1 cellular context compared by ENCODE assay signal in genomic region chr13:39039033-39039432, GRCh38.
TF ChIP-seq lines count a peak whose summit lies in the region.

No MANE protein-coding gene starts in this region.

TF ChIP-seq in GM23338, 12 proteins besides CTCF, POLR2A, EP300 and RAD21 (continued from another document):
- TF ChIP-seq, protein P1, sequence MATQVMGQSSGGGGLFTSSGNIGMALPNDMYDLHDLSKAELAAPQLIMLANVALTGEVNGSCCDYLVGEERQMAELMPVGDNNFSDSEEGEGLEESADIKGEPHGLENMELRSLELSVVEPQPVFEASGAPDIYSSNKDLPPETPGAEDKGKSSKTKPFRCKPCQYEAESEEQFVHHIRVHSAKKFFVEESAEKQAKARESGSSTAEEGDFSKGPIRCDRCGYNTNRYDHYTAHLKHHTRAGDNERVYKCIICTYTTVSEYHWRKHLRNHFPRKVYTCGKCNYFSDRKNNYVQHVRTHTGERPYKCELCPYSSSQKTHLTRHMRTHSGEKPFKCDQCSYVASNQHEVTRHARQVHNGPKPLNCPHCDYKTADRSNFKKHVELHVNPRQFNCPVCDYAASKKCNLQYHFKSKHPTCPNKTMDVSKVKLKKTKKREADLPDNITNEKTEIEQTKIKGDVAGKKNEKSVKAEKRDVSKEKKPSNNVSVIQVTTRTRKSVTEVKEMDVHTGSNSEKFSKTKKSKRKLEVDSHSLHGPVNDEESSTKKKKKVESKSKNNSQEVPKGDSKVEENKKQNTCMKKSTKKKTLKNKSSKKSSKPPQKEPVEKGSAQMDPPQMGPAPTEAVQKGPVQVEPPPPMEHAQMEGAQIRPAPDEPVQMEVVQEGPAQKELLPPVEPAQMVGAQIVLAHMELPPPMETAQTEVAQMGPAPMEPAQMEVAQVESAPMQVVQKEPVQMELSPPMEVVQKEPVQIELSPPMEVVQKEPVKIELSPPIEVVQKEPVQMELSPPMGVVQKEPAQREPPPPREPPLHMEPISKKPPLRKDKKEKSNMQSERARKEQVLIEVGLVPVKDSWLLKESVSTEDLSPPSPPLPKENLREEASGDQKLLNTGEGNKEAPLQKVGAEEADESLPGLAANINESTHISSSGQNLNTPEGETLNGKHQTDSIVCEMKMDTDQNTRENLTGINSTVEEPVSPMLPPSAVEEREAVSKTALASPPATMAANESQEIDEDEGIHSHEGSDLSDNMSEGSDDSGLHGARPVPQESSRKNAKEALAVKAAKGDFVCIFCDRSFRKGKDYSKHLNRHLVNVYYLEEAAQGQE (IDR thresholded peaks at IDR 0.05; ENCODE audit: unreplicated experiment), result no peak
- no peak for TF ChIP-seq CREB1 (CRISPR knock-in tag; IDR thresholded peaks at IDR 0.05; ENCODE audit: low read depth)
